10 cellular contexts compared by ENCODE assay signal in genomic region chr22:50576070-50576469, GRCh38. TPM values are rescaled to one million over a fixed set of nuclear protein-coding genes. Genes with fewer than 3 reads are reported as not detected.
DNase-seq lines count a peak whose midpoint lies in the region; TF ChIP-seq lines count a peak whose summit lies in the region.
"Had no signal": no experiment of that assay in that cellular context is flagged by ENCODE, and none has a peak within 500 bp of the region (broad histone marks: within the 10 kb centered on the region; RNA-seq: fewer than 3 reads in every experiment).

No MANE protein-coding gene starts in this region.

- H3K36me3 ChIP-seq in trophoblast cell (ENCODE audit: control insufficient read depth in 1 of 2, insufficient read depth in 2 of 2, low read length in 2 of 2) = peaks cover 65 to 75% of the 10 kb centered on the region in 2 experiments
- peaks cover 23% of the 10 kb centered on the region for H3K36me3 ChIP-seq in effector memory CD4-positive, alpha-beta T cell (ENCODE audit: control insufficient read depth, insufficient read depth, low read length)

- H3K79me2 ChIP-seq in trophoblast cell (ENCODE audit: control insufficient read depth, insufficient read depth, low read length, poor library complexity) = no peaks in the 10 kb centered on the region

- H3K9me3 ChIP-seq in trophoblast cell (ENCODE audit: insufficient read depth, low read depth, low read length) = peaks cover 2% of the 10 kb centered on the region
- H3K9me3 ChIP-seq in effector memory CD4-positive, alpha-beta T cell (ENCODE audit: control insufficient read depth, low read length) = no peaks in the 10 kb centered on the region

- no peak overlapping the region for H2AK5ac ChIP-seq in trophoblast cell (ENCODE audit: low read length)

- H3K4me2 ChIP-seq in trophoblast cell (ENCODE audit: low read length) = no peak overlapping the region

- peak; percentile 20 for DNase-seq in NCI-H146 (lab: John Stamatoyannopoulos, UW)
- no peak for DNase-seq in NCI-H146 treated with DMSO at 0.1 percent for 48 hours (lab: John Stamatoyannopoulos, UW; ENCODE audit: unreplicated experiment)
- DNase-seq in NCI-H748 (lab: John Stamatoyannopoulos, UW; ENCODE audit: unreplicated experiment) = peak; percentile 61
- peak; percentile 72 for DNase-seq in choroid plexus epithelial cell (ENCODE audit: low read depth)
- DNase-seq in trophoblast cell = peak; percentile 86 to 90
- no peak for DNase-seq in superior temporal gyrus (ENCODE audit: extremely low spot score)
- no peak for DNase-seq in pons (ENCODE audit: low spot score)
- no peak for DNase-seq in effector memory CD4-positive, alpha-beta T cell
- DNase-seq: activated T-cell treated with anti-CD3 and anti-CD28 coated beads for 4 hours, NCI-H1105 treated with DMSO at 0.1 percent for 48 hours had no signal

- H3K4me1 ChIP-seq in trophoblast cell (ENCODE audit: control insufficient read depth in 1 of 2, insufficient read depth in 2 of 2, low read length in 2 of 2) = no peaks in the 10 kb centered on the region
- peaks cover 6% of the 10 kb centered on the region for H3K4me1 ChIP-seq in effector memory CD4-positive, alpha-beta T cell (ENCODE audit: control insufficient read depth, insufficient read depth, low read length, poor library complexity, severe bottlenecking)

- no peak overlapping the region for H3K4ac ChIP-seq in trophoblast cell (ENCODE audit: low read depth, low read length)

- no CpG with 5 or more reads among the region's 5 CpGs for WGBS in trophoblast cell (ENCODE audit: extremely low coverage, insufficient coverage, insufficient read length)

- H3K14ac ChIP-seq in trophoblast cell (ENCODE audit: low read length) = no peak overlapping the region

- H2BK120ac ChIP-seq in trophoblast cell (ENCODE audit: insufficient read depth, low read length, poor library complexity) = no peak overlapping the region

- no peak overlapping the region for H4K8ac ChIP-seq in trophoblast cell (ENCODE audit: low read depth, low read length)

- no peak overlapping the region for H3K23ac ChIP-seq in trophoblast cell (ENCODE audit: low read length)

- peak; percentile 68 for TF ChIP-seq CTCF in choroid plexus epithelial cell (conservative IDR thresholded peaks at IDR 0.05; ENCODE audit: low read depth, low read length)

- H3K27ac ChIP-seq in trophoblast cell (ENCODE audit: low read depth, low read length) = no peak overlapping the region
- no peak overlapping the region for H3K27ac ChIP-seq in effector memory CD4-positive, alpha-beta T cell (ENCODE audit: insufficient read depth, low read length, poor library complexity, severe bottlenecking)

- H4K91ac ChIP-seq in trophoblast cell (ENCODE audit: low read depth, low read length) = no peak overlapping the region

- no peak overlapping the region for H3K9ac ChIP-seq in trophoblast cell (ENCODE audit: low read length)

- no peaks in the 10 kb centered on the region for H3K79me1 ChIP-seq in trophoblast cell (ENCODE audit: low read length)

- no peak overlapping the region for H2BK5ac ChIP-seq in trophoblast cell (ENCODE audit: low read depth, low read length, poor library complexity)

- H2AFZ ChIP-seq in trophoblast cell (ENCODE audit: insufficient read depth, low read length, poor library complexity) = no peak overlapping the region

- no peak overlapping the region for H4K12ac ChIP-seq in trophoblast cell (ENCODE audit: low read depth, low read length)

- H2BK12ac ChIP-seq in trophoblast cell (ENCODE audit: low read length) = no peak overlapping the region

- H3K27me3 ChIP-seq in trophoblast cell (ENCODE audit: insufficient read depth, low read length) = no peaks in the 10 kb centered on the region
- H3K27me3 ChIP-seq in effector memory CD4-positive, alpha-beta T cell (replicated peaks; ENCODE audit: control insufficient read depth, insufficient read depth, low read length, poor library complexity, severe bottlenecking) = no peaks in the 10 kb centered on the region

- no peak overlapping the region for H3K4me3 ChIP-seq in choroid plexus epithelial cell (ENCODE audit: low read depth, low read length)
- no peak overlapping the region for H3K4me3 ChIP-seq in trophoblast cell (ENCODE audit: low read depth, low read length)
- no peak overlapping the region for H3K4me3 ChIP-seq in effector memory CD4-positive, alpha-beta T cell (ENCODE audit: insufficient read depth, low read depth, low read length, poor library complexity, severe bottlenecking)

- H3K18ac ChIP-seq in trophoblast cell (ENCODE audit: low read length) = no peak overlapping the region

RNA-seq across cellular contexts. Expression of gene CPT1B, which starts 2.2 kb away (rescaled TPM):
- polyA plus RNA-seq in trophoblast cell (2013) = 18.3 and 19.4 TPM in 2 replicates

RNA-seq across cellular contexts. Expression of gene CHKB, which starts 6.6 kb away (rescaled TPM):
- polyA plus RNA-seq in trophoblast cell (2013) = 40.3 and 43.1 TPM in 2 replicates

RNA-seq across cellular contexts. Expression of gene SYCE3, which starts 13.4 kb away (rescaled TPM):
- polyA plus RNA-seq in trophoblast cell (2013) = 0.53 and 0.62 TPM in 2 replicates

RNA-seq across cellular contexts. Expression of gene MAPK8IP2, which starts 24.5 kb away (rescaled TPM):
- polyA plus RNA-seq in trophoblast cell (2013) = 0.58 and 0.66 TPM in 2 replicates

RNA-seq across cellular contexts. Expression of gene KLHDC7B, which starts 30.4 kb away (rescaled TPM):
- polyA plus RNA-seq in trophoblast cell (2013) = 0.08 and 0.10 TPM in 2 replicates

Comparison
In these comparisons a context has a peak if more than half of its experiments do, and no peak if none do; other contexts are left out.
1. DNase-seq: peak in NCI-H146 (single experiment), NCI-H748 (single experiment), choroid plexus epithelial cell (single experiment) and trophoblast cell (2 of 2); none in NCI-H146 treated with DMSO at 0.1 percent for 48 hours (single experiment), superior temporal gyrus (single experiment), pons (single experiment) and effector memory CD4-positive, alpha-beta T cell (0 of 3).